Comparison of ENCODE assay signal across 17 cellular contexts in genomic region chr2:106304612-106305184, GRCh38.
DNase-seq lines count a peak whose midpoint lies in the region; ATAC-seq, FAIRE-seq and TF ChIP-seq lines count a peak whose summit lies in the region.
"Had no signal": no experiment of that assay in that cellular context is flagged by ENCODE, and none has a peak within 500 bp of the region (broad histone marks: within the 10 kb centered on the region; RNA-seq: fewer than 3 reads in every experiment).

No MANE protein-coding gene starts in this region.

- no peaks in the 10 kb centered on the region for H3K9me3 Mint-ChIP-seq in WTC11
- H3K9me3 Mint-ChIP-seq: CD4-positive, alpha-beta memory T cell had no signal

- 45% methylated on average over 5 of the region's 5 CpGs for WGBS in liver
- 42 to 78% (median 56%) methylated on average over 5 of the region's 5 CpGs for WGBS in small intestine, 3 donors
- WGBS in mesendoderm (ENCODE audit: extremely low coverage, insufficient coverage, low lambda C conversion rate): no CpG with 5 or more reads among the region's 5 CpGs

- H3K79me1 ChIP-seq in mesendoderm (ENCODE audit: low read length): no peaks in the 10 kb centered on the region

- no peak overlapping the region for H2BK120ac ChIP-seq in mesendoderm (ENCODE audit: low read depth, low read length)

- no peak for ATAC-seq in WTC11
- no peak for ATAC-seq in GM21423 (IDR thresholded peaks at IDR 0.05; ENCODE audit: unreplicated experiment)

- DNase-seq in WTC11 (ENCODE audit: low spot score): no peak
- DNase-seq in small intestine: peak; percentile 46
- no peak for DNase-seq in mesendoderm
- no peak for DNase-seq in NCI-H1417 treated with DMSO at 0.1 percent for 48 hours (lab: John Stamatoyannopoulos, UW)
- DNase-seq: C1 segment of cervical spinal cord; Calu3; CD4-positive, alpha-beta memory T cell; COR-L47; DND-41; GOT3; HFFc6 had no signal

- H3K4me3 Mint-ChIP-seq in WTC11: no peak overlapping the region
- H3K4me3 Mint-ChIP-seq: HFFc6 had no signal

- peak overlapping the region in 1 of 2 donors; percentile 51 for H3K27ac ChIP-seq in liver (ENCODE audit: low read depth in 1 of 2, low read length in 2 of 2)
- H3K27ac ChIP-seq in small intestine (ENCODE audit: low read depth in 1 of 2, low read length in 1 of 2): no peak overlapping the region
- no peak overlapping the region for H3K27ac ChIP-seq in mesendoderm (ENCODE audit: low read depth, low read length)

- no peak overlapping the region for H2AK5ac ChIP-seq in mesendoderm (ENCODE audit: low read length)

- H3K18ac ChIP-seq in mesendoderm (ENCODE audit: low read length): no peak overlapping the region

- no peaks in the 10 kb centered on the region for H3K79me2 ChIP-seq in mesendoderm (ENCODE audit: control insufficient read depth, insufficient read depth, low read length)

- no peak overlapping the region for H3K4me3 ChIP-seq in liver (ENCODE audit: low read depth in 1 of 3, low read length in 3 of 3)
- no peak overlapping the region for H3K4me3 ChIP-seq in small intestine (ENCODE audit: low read depth in 1 of 2, low read length in 2 of 2)
- no peak overlapping the region for H3K4me3 ChIP-seq in mesendoderm (ENCODE audit: low read length)
- H3K4me3 ChIP-seq: HAP-1 had no signal

- H4K5ac ChIP-seq in mesendoderm (ENCODE audit: low read length): no peak overlapping the region

- H3K27ac Mint-ChIP-seq in WTC11: peak overlapping the region; percentile 38; the same call in 1 of the 2 replicates
- H3K27ac Mint-ChIP-seq: CD4-positive, alpha-beta memory T cell; HFFc6 had no signal

- TF ChIP-seq RAD21 in liver (IDR thresholded peaks at IDR 0.05): peak; percentile 45 to 65

- no peak overlapping the region for H3K4ac ChIP-seq in mesendoderm (ENCODE audit: low read depth, low read length)

- no peak overlapping the region for H3K23ac ChIP-seq in mesendoderm (ENCODE audit: low read length)

- no peak overlapping the region for H3K9ac ChIP-seq in liver (ENCODE audit: low read depth in 1 of 2, low read length in 2 of 2)
- no peak overlapping the region for H3K9ac ChIP-seq in mesendoderm (ENCODE audit: low read length)

- no peak for FAIRE-seq in small intestine (lab: Jason Lieb, UNC)
- FAIRE-seq: G401.6, GM19239, H54 had no signal

- TF ChIP-seq CTCF in WTC11 (IDR thresholded peaks at IDR 0.05) (no peak), liver (IDR thresholded peaks at IDR 0.05; ENCODE audit: low read depth, low read length, missing input control) (no peak)

- no peak overlapping the region for H4K8ac ChIP-seq in mesendoderm (ENCODE audit: low read depth, low read length)

- CTCF ChIA-PET in WTC11 (lab: Charles Lee): no interaction called here

- POLR2A ChIA-PET in WTC11 (lab: Charles Lee): no interaction called here

- H3K9me3 ChIP-seq in liver (ENCODE audit: control insufficient read depth in 4 of 4, low read length in 3 of 4) (no peaks in the 10 kb centered on the region), small intestine (ENCODE audit: control insufficient read depth, low read depth) (no peaks in the 10 kb centered on the region)
- H3K9me3 ChIP-seq: HAP-1 had no signal

- H2BK5ac ChIP-seq in mesendoderm (ENCODE audit: low read length): no peak overlapping the region

- H3K4me2 ChIP-seq in mesendoderm (ENCODE audit: low read length): no peak overlapping the region

- H3K27me3 ChIP-seq in liver (ENCODE audit: control insufficient read depth in 4 of 4, insufficient read depth in 4 of 4, low read length in 3 of 4) (no peaks in the 10 kb centered on the region), small intestine (ENCODE audit: control insufficient read depth in 2 of 2, insufficient read depth in 2 of 2, low read length in 2 of 2) (no peaks in the 10 kb centered on the region), mesendoderm (ENCODE audit: insufficient read depth, low read length, poor library complexity) (no peaks in the 10 kb centered on the region)

- no peak overlapping the region for H3K56ac ChIP-seq in mesendoderm (ENCODE audit: low read length)

- H2BK15ac ChIP-seq in mesendoderm (replicated peaks; ENCODE audit: low read depth): no peak overlapping the region

- H3K4me1 Mint-ChIP-seq in WTC11: no peaks in the 10 kb centered on the region
- H3K4me1 Mint-ChIP-seq: CD4-positive, alpha-beta memory T cell had no signal

- no peaks in the 10 kb centered on the region for H3K36me3 ChIP-seq in liver (ENCODE audit: control insufficient read depth in 4 of 4, insufficient read depth in 3 of 4, low read depth in 1 of 4, low read length in 3 of 4)
- H3K36me3 ChIP-seq in small intestine (ENCODE audit: control insufficient read depth in 2 of 2, insufficient read depth in 2 of 2, low read length in 2 of 2): no peaks in the 10 kb centered on the region
- H3K36me3 ChIP-seq in mesendoderm (ENCODE audit: control insufficient read depth, insufficient read depth, low read length): no peaks in the 10 kb centered on the region
- H3K36me3 ChIP-seq: HAP-1 had no signal

- no peaks in the 10 kb centered on the region for H3K27me3 Mint-ChIP-seq in WTC11 (ENCODE audit: low read depth)

- H3K36me3 Mint-ChIP-seq in WTC11: no peaks in the 10 kb centered on the region
- H3K36me3 Mint-ChIP-seq: CD4-positive, alpha-beta memory T cell had no signal

- H3K4me1 ChIP-seq in liver (ENCODE audit: control insufficient read depth in 4 of 4, insufficient read depth in 4 of 4, low read length in 3 of 4): peaks cover 2 to 9% (median 4%) of the 10 kb centered on the region in 4 donors
- H3K4me1 ChIP-seq in small intestine (ENCODE audit: control insufficient read depth in 2 of 2, insufficient read depth in 1 of 2, low read depth in 1 of 2, low read length in 1 of 2): peaks cover 0 to 2% of the 10 kb centered on the region in 2 donors
- H3K4me1 ChIP-seq in mesendoderm (ENCODE audit: control insufficient read depth, low read depth, low read length): no peaks in the 10 kb centered on the region
- H3K4me1 ChIP-seq: HAP-1 had no signal

TF ChIP-seq in WTC11, 78 proteins besides CTCF, POLR2A, EP300 and RAD21:
- no peak for TF ChIP-seq GRHL2 (CRISPR knock-in tag; IDR thresholded peaks at IDR 0.05; ENCODE audit: insufficient replicate concordance, severe bottlenecking)
- no peak for TF ChIP-seq SMAD4 (CRISPR knock-in tag; IDR thresholded peaks at IDR 0.05)
- TF ChIP-seq ELF4 (CRISPR knock-in tag; IDR thresholded peaks at IDR 0.05; ENCODE audit: low read depth): no peak
- TF ChIP-seq FOXJ3 (CRISPR knock-in tag; IDR thresholded peaks at IDR 0.05; ENCODE audit: borderline replicate concordance): no peak
- TF ChIP-seq NFE2L1 (CRISPR knock-in tag; IDR thresholded peaks at IDR 0.05): no peak
- TF ChIP-seq CREB1 (CRISPR knock-in tag; IDR thresholded peaks at IDR 0.05): no peak
- TF ChIP-seq CREM (CRISPR knock-in tag; IDR thresholded peaks at IDR 0.05): no peak
- no peak for TF ChIP-seq ZNF121 (CRISPR knock-in tag; IDR thresholded peaks at IDR 0.05)
- TF ChIP-seq SOX15 (CRISPR knock-in tag; IDR thresholded peaks at IDR 0.05): no peak
- no peak for TF ChIP-seq JAZF1 (CRISPR knock-in tag; IDR thresholded peaks at IDR 0.05)
- TF ChIP-seq ZNF317 (CRISPR knock-in tag; IDR thresholded peaks at IDR 0.05; ENCODE audit: borderline replicate concordance, low read depth): no peak

TF ChIP-seq in liver, 16 proteins besides CTCF, POLR2A, EP300 and RAD21 (continues in another document):
- TF ChIP-seq MAX (IDR thresholded peaks at IDR 0.05) (peak; percentile 57), TAF1 (conservative IDR thresholded peaks at IDR 0.05) (no peak), HNF4G (IDR thresholded peaks at IDR 0.05) (peak; percentile 69), ZBTB33 (IDR thresholded peaks at IDR 0.05) (peak; percentile 54), FOXA1 (IDR thresholded peaks at IDR 0.05) (peak; percentile 51), HNF4A (conservative IDR thresholded peaks at IDR 0.05) (peak; percentile 95), JUND (IDR thresholded peaks at IDR 0.05) (peak in 1 of 2 donors; percentile 48), YY1 (IDR thresholded peaks at IDR 0.05) (peak; percentile 73), NR2F2 (IDR thresholded peaks at IDR 0.05) (no peak), SP1 (IDR thresholded peaks at IDR 0.05) (peak; percentile 86)
